8 cellular contexts compared by ENCODE assay signal in the genomic region with DNA sequence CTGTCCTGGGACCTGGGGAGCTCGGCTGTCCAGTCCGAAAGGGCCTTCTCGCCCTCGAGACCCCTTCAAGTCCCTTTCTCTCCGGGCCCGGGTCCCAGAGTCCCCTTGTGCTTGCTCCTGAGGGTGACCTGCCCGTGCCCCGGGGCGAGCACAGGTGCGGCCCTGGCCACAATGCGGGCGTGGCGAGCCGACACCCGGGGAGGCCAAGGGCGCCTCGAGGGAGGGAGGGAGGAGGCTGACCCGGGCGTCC.
DNase-seq lines count a peak whose midpoint lies in the region; ATAC-seq and TF ChIP-seq lines count a peak whose summit lies in the region.

No MANE protein-coding gene starts in this region.

- H3K27ac Mint-ChIP-seq in nephron: peak overlapping the region; percentile 87 to 96 (median 92)

- H3K4me3 ChIP-seq in BLaER1: peak overlapping the region; percentile 92
- H3K4me3 ChIP-seq in HUES6 (ENCODE audit: low read depth, low read length): peak overlapping the region; percentile 81

- H3K9ac ChIP-seq in BLaER1 (peak overlapping the region; percentile 95), HUES6 (ENCODE audit: low read length) (peak overlapping the region; percentile 52)

- no peaks in the 10 kb centered on the region for H3K36me3 ChIP-seq in BLaER1
- H3K36me3 ChIP-seq in HUES6 (ENCODE audit: control insufficient read depth, insufficient read depth, low read length): no peaks in the 10 kb centered on the region

- H3K9me3 ChIP-seq in BLaER1 (no peaks in the 10 kb centered on the region), HUES6 (ENCODE audit: control insufficient read depth, insufficient read depth, low read depth, low read length) (no peaks in the 10 kb centered on the region)

- no peaks in the 10 kb centered on the region for H3K9me3 Mint-ChIP-seq in nephron

- H3K36me3 Mint-ChIP-seq in nephron (ENCODE audit: low read depth): no peaks in the 10 kb centered on the region

- H4K20me1 ChIP-seq in BLaER1: peaks cover 31% of the 10 kb centered on the region

- peaks cover 5% of the 10 kb centered on the region for H3K27me3 Mint-ChIP-seq in nephron (ENCODE audit: low read depth)

- peak overlapping the region; percentile 87 for H3K4me2 ChIP-seq in BLaER1

- H3K4me3 Mint-ChIP-seq in nephron: peak overlapping the region; percentile 79 to 89 (median 84)

- H3K4me1 ChIP-seq in BLaER1: peaks cover 54% of the 10 kb centered on the region
- H3K4me1 ChIP-seq in HUES6 (ENCODE audit: control insufficient read depth, insufficient read depth, low read length): peaks cover 38% of the 10 kb centered on the region

- H3K27ac ChIP-seq in BLaER1 (peak overlapping the region; percentile 98), HUES6 (ENCODE audit: low read depth, low read length) (no peak overlapping the region), cingulate gyrus (ENCODE audit: low read depth, low read length) (peak overlapping the region; percentile 96)

- TF ChIP-seq CTCF in nephron (IDR thresholded peaks at IDR 0.05; ENCODE audit: unreplicated experiment in 3 of 3): no peak

- H3K27me3 ChIP-seq in BLaER1: no peaks in the 10 kb centered on the region
- H3K27me3 ChIP-seq in HUES6 (ENCODE audit: control insufficient read depth, insufficient read depth, low read length): 0 out of 2 replicates have a peak, but pooled peaks cover 4% of the 10 kb centered on the region

- peaks cover 44% of the 10 kb centered on the region for H3K4me1 Mint-ChIP-seq in nephron

- no peak for ATAC-seq in HG02678 (IDR thresholded peaks at IDR 0.05; ENCODE audit: unreplicated experiment)

- DNase-seq in SKM-1 treated with dmso at 0.1 percent for 144 hours (lab: John Stamatoyannopoulos, UW; ENCODE audit: unreplicated experiment) (no peak), activated gamma-delta T cell (lab: John Stamatoyannopoulos, UW) (no peak), NCI-H2171 (lab: John Stamatoyannopoulos, UW) (no peak)
